ENCODE assay signal across 18 cellular contexts in genomic region chr7:114412548-114412947, GRCh38. TPM values are rescaled to one million over a fixed set of nuclear protein-coding genes. Genes with fewer than 3 reads are reported as not detected.
DNase-seq lines count a peak whose midpoint lies in the region; TF ChIP-seq lines count a peak whose summit lies in the region.
"Had no signal": no experiment of that assay in that cellular context is flagged by ENCODE, and none has a peak within 500 bp of the region (broad histone marks: within the 10 kb centered on the region; RNA-seq: fewer than 3 reads in every experiment).

No MANE protein-coding gene starts in this region.

- H3K27ac ChIP-seq in muscle layer of colon (ENCODE audit: low read depth, low read length) = peak overlapping the region; percentile 70
- peak overlapping the region; percentile 67 to 85 (median 72) for H3K27ac ChIP-seq in transverse colon
- H3K27ac ChIP-seq in MM.1S (ENCODE audit: low read length) = no peak overlapping the region
- H3K27ac ChIP-seq: cardiac muscle cell, GM23248, testis had no signal

- 73 to 90% methylated on average over 3 to 4 of the region's 4 CpGs for WGBS in transverse colon (ENCODE audit: low coverage in 1 of 2), 2 donors

- H2AFZ ChIP-seq in MM.1S (ENCODE audit: low read length) = no peak overlapping the region
- H2AFZ ChIP-seq: GM23248 had no signal

- TF ChIP-seq EP300 in transverse colon (IDR thresholded peaks at IDR 0.05; ENCODE audit: low read depth) = no peak

- H3K4me1 ChIP-seq in muscle layer of colon (ENCODE audit: insufficient read depth, low read length) = peaks cover 5% of the 10 kb centered on the region
- H3K4me1 ChIP-seq in transverse colon = peaks cover 10 to 40% (median 13%) of the 10 kb centered on the region in 4 donors
- H3K4me1 ChIP-seq in MM.1S (ENCODE audit: low read length) = no peaks in the 10 kb centered on the region
- H3K4me1 ChIP-seq: testis had no signal

- H3K9me3 ChIP-seq in muscle layer of colon (ENCODE audit: low read length) (no peaks in the 10 kb centered on the region), transverse colon (no peaks in the 10 kb centered on the region), MM.1S (replicated peaks; ENCODE audit: insufficient read depth, low read length) (no peaks in the 10 kb centered on the region)
- H3K9me3 ChIP-seq: testis had no signal

- no peak for TF ChIP-seq POLR2A in transverse colon (IDR thresholded peaks at IDR 0.05)

- H3K4me2 ChIP-seq in MM.1S (ENCODE audit: low read depth, low read length) = no peak overlapping the region

- intact Hi-C loops in transverse colon (cut with DNase I; ENCODE audit: low total_unique reads) = loop anchor here (5.0 kb wide), 1 partner anchor 325 kb away; no protein-coding TSS in a partner anchor

- DNase-seq in NCI-H1436 (lab: John Stamatoyannopoulos, UW) (peak; percentile 12), NCI-H1436 treated with DMSO at 0.1 percent for 48 hours (lab: John Stamatoyannopoulos, UW) (no peak), NCI-H748 treated with DMSO at 0.1 percent for 48 hours (lab: John Stamatoyannopoulos, UW) (peak; percentile 90), transverse colon (no peak), GM13976 (ENCODE audit: low spot score) (no peak), MM.1S (no peak)
- DNase-seq in activated CD4-positive, alpha-beta T cell treated with anti-CD3 and anti-CD28 coated beads, Interleukin-2, amount 50 U/mL, for 48 hours = no peak
- DNase-seq: activated CD4-positive, CD25-positive, alpha-beta regulatory T cell treated with anti-CD3 and anti-CD28 coated beads, Interleukin-2, amount 50 U/mL, for 72 hours; DND-41; GM23248; Kasumi-1; NCI-H2107; stimulated activated CD4-positive, alpha-beta T cell treated with anti-CD3 and anti-CD28 coated beads, Interleukin-12 subunit alpha, Interleukin-12 subunit beta, amount 100 ng/mL, for 4 hours; T1000; testis had no signal

- no peaks in the 10 kb centered on the region for H3K79me2 ChIP-seq in MM.1S (ENCODE audit: low read length)

- H4K20me1 ChIP-seq in MM.1S (ENCODE audit: insufficient read depth, low read length) = no peaks in the 10 kb centered on the region

- TF ChIP-seq CTCF in transverse colon (IDR thresholded peaks at IDR 0.05) = no peak
- TF ChIP-seq CTCF in GM13976 (IDR thresholded peaks at IDR 0.05; ENCODE audit: borderline replicate concordance, control extremely low read depth, extremely low read depth, insufficient read depth, missing control alignments) = no peak
- TF ChIP-seq CTCF in MM.1S (IDR thresholded peaks at IDR 0.05; ENCODE audit: low read length) = no peak

- no peaks in the 10 kb centered on the region for H3K9me2 ChIP-seq in MM.1S (replicated peaks; ENCODE audit: insufficient read depth, low read length)

- H3K9ac ChIP-seq in muscle layer of colon (ENCODE audit: low read length) (peak overlapping the region; percentile 6), MM.1S (ENCODE audit: low read length) (no peak overlapping the region)
- H3K9ac ChIP-seq: GM23248 had no signal

- peak overlapping the region in 1 of 2 donors; percentile 29 for H3K4me3 ChIP-seq in muscle layer of colon (ENCODE audit: low read depth in 1 of 2, low read length in 2 of 2)
- H3K4me3 ChIP-seq in transverse colon = no peak overlapping the region
- no peak overlapping the region for H3K4me3 ChIP-seq in MM.1S (ENCODE audit: low read length)
- H3K4me3 ChIP-seq: cardiac muscle cell, GM23248, testis had no signal

- no peaks in the 10 kb centered on the region for H3K36me3 ChIP-seq in muscle layer of colon (ENCODE audit: insufficient read depth, low read length)
- H3K36me3 ChIP-seq in transverse colon = no peaks in the 10 kb centered on the region
- no peaks in the 10 kb centered on the region for H3K36me3 ChIP-seq in MM.1S (replicated peaks; ENCODE audit: insufficient read depth, low read length)
- H3K36me3 ChIP-seq: cardiac muscle cell had no signal

- H3K27me3 ChIP-seq in muscle layer of colon (ENCODE audit: control insufficient read depth in 1 of 2, insufficient read depth in 2 of 2, low read length in 2 of 2) (no peaks in the 10 kb centered on the region), transverse colon (no peaks in the 10 kb centered on the region), MM.1S (replicated peaks; ENCODE audit: insufficient read depth, low read length) (no peaks in the 10 kb centered on the region)
- H3K27me3 ChIP-seq: cardiac muscle cell, testis had no signal

- no peaks in the 10 kb centered on the region for H3F3A ChIP-seq in MM.1S (ENCODE audit: insufficient read depth, low read length)

- in situ Hi-C loops in transverse colon (cut with MboI; ENCODE audit: low pct_ligation_motif_present in 1 of 4, low pct_unique_long_range_greater_than_20kb in 1 of 4, low sequenced_read_pairs in 3 of 4) = loop anchor here in 3 of 4 donors (10.0 to 25.0 kb wide), 2 partner anchors 325 to 328 kb away; no protein-coding TSS in a partner anchor
- in situ Hi-C loops in GM13976 (cut with MboI; ENCODE audit: low sequenced_read_pairs, unreplicated experiment) = no loop called here

RNA-seq across cellular contexts. Expression of gene FOXP2, which starts 2.1 kb away (rescaled TPM):
- total RNA-seq in transverse colon = 100 to 1,000 TPM in 1 of 4 donors, 10 to 100 TPM in 3; 20.5 to 102 (median 34.0) TPM
- total RNA-seq: activated T-helper 17 cell treated with anti-CD3 and anti-CD28 coated beads, Interleukin-2, amount 50 U/mL, for 72 hours had no signal

Comparison
In these comparisons a context has a peak if more than half of its experiments do, and no peak if none do; other contexts are left out.
1. DNase-seq: peak in NCI-H1436 (single experiment) and NCI-H748 treated with DMSO at 0.1 percent for 48 hours (single experiment); none in NCI-H1436 treated with DMSO at 0.1 percent for 48 hours (single experiment), transverse colon (single experiment), activated CD4-positive, alpha-beta T cell treated with anti-CD3 and anti-CD28 coated beads, Interleukin-2, amount 50 U/mL, for 48 hours (0 of 2), GM13976 (single experiment) and MM.1S (single experiment).